In genomic region chr5:132751971-132752580, GRCh38 we compare ENCODE assay signal across 22 cellular contexts. TPM values are rescaled to one million over a fixed set of nuclear protein-coding genes. Genes with fewer than 3 reads are reported as not detected.
DNase-seq lines count a peak whose midpoint lies in the region; ATAC-seq, FAIRE-seq and TF ChIP-seq lines count a peak whose summit lies in the region.
"Had no signal": no experiment of that assay in that cellular context is flagged by ENCODE, and none has a peak within 500 bp of the region (broad histone marks: within the 10 kb centered on the region; RNA-seq: fewer than 3 reads in every experiment).

No MANE protein-coding gene starts in this region.

- H3K27ac Mint-ChIP-seq in activated T-cell treated with anti-CD3 and anti-CD28 coated beads, Interleukin-2, amount 50 U/mL, for 72 hours: peak overlapping the region; percentile 95
- H3K27ac Mint-ChIP-seq in stimulated activated naive B cell treated with anti-CD40 and anti-IgM and Interleukin-4, amounts not matched to agents 10 μg/mL and 1 μg/mL and 100 μg/mL, for 72 hours: peak overlapping the region; percentile 65
- H3K27ac Mint-ChIP-seq in progenitor cell of endocrine pancreas: no peak overlapping the region
- H3K27ac Mint-ChIP-seq: CD8-positive, alpha-beta T cell; immature natural killer cell had no signal

- no peak for DNase-seq in activated T-cell treated with anti-CD3 and anti-CD28 coated beads, Interleukin-2, amount 50 U/mL, for 72 hours
- no peak for DNase-seq in activated T-cell treated with anti-CD3 and anti-CD28 coated beads, Interleukin-2, amount 50 U/mL, for 1 hour
- no peak for DNase-seq in GM18507 (ENCODE audit: extremely low spot score, insufficient read length, low read depth)
- no peak for DNase-seq in stimulated activated naive B cell treated with anti-CD40 and anti-IgM and Interleukin-4, amounts not matched to agents 10 μg/mL and 1 μg/mL and 100 μg/mL, for 72 hours
- DNase-seq in cerebellum (ENCODE audit: low spot score): no peak
- no peak for DNase-seq in progenitor cell of endocrine pancreas (ENCODE audit: low spot score, unreplicated experiment)
- DNase-seq: DMS53, GF-D8, immature natural killer cell, left ventricle myocardium superior, mucosa of descending colon, NCI-H146, NCI-H2171 treated with DMSO at 0.1 percent for 48 hours, NCI-H526 had no signal

- FAIRE-seq in GM18507 (lab: Jason Lieb, UNC): peak; percentile 5
- FAIRE-seq: endothelial cell of umbilical vein, H1 had no signal

- H3K9me3 Mint-ChIP-seq in activated T-cell treated with anti-CD3 and anti-CD28 coated beads, Interleukin-2, amount 50 U/mL, for 72 hours: no peaks in the 10 kb centered on the region
- H3K9me3 Mint-ChIP-seq in stimulated activated naive B cell treated with anti-CD40 and anti-IgM and Interleukin-4, amounts not matched to agents 10 μg/mL and 1 μg/mL and 100 μg/mL, for 72 hours: no peaks in the 10 kb centered on the region
- H3K9me3 Mint-ChIP-seq in progenitor cell of endocrine pancreas (ENCODE audit: low read depth): no peaks in the 10 kb centered on the region
- H3K9me3 Mint-ChIP-seq: CD8-positive, alpha-beta T cell; immature natural killer cell; neural crest cell had no signal

- no peak overlapping the region for H3K4me3 Mint-ChIP-seq in activated T-cell treated with anti-CD3 and anti-CD28 coated beads, Interleukin-2, amount 50 U/mL, for 72 hours
- H3K4me3 Mint-ChIP-seq in stimulated activated naive B cell treated with anti-CD40 and anti-IgM and Interleukin-4, amounts not matched to agents 10 μg/mL and 1 μg/mL and 100 μg/mL, for 72 hours: no peak overlapping the region
- no peak overlapping the region for H3K4me3 Mint-ChIP-seq in progenitor cell of endocrine pancreas (ENCODE audit: low read depth)
- H3K4me3 Mint-ChIP-seq: CD8-positive, alpha-beta T cell; immature natural killer cell; neural crest cell had no signal

- H3K27ac ChIP-seq in angular gyrus (ENCODE audit: low read depth, low read length): peak overlapping the region; percentile 10
- H3K27ac ChIP-seq: RWPE1 had no signal

- H3K27me3 Mint-ChIP-seq in activated T-cell treated with anti-CD3 and anti-CD28 coated beads, Interleukin-2, amount 50 U/mL, for 72 hours (ENCODE audit: low read depth): no peaks in the 10 kb centered on the region
- peaks cover 13 to 41% of the 10 kb centered on the region in 2 donors for H3K27me3 Mint-ChIP-seq in stimulated activated naive B cell treated with anti-CD40 and anti-IgM and Interleukin-4, amounts not matched to agents 10 μg/mL and 1 μg/mL and 100 μg/mL, for 72 hours
- H3K27me3 Mint-ChIP-seq in progenitor cell of endocrine pancreas: peaks cover 35% of the 10 kb centered on the region

- H3K4me1 Mint-ChIP-seq in activated T-cell treated with anti-CD3 and anti-CD28 coated beads, Interleukin-2, amount 50 U/mL, for 72 hours (ENCODE audit: low read depth): peaks cover 48% of the 10 kb centered on the region
- peaks cover 11 to 16% of the 10 kb centered on the region in 2 donors for H3K4me1 Mint-ChIP-seq in stimulated activated naive B cell treated with anti-CD40 and anti-IgM and Interleukin-4, amounts not matched to agents 10 μg/mL and 1 μg/mL and 100 μg/mL, for 72 hours
- no peaks in the 10 kb centered on the region for H3K4me1 Mint-ChIP-seq in progenitor cell of endocrine pancreas (ENCODE audit: low read depth)
- H3K4me1 Mint-ChIP-seq: immature natural killer cell, neural crest cell had no signal

- no peak for TF ChIP-seq CTCF in progenitor cell of endocrine pancreas (IDR thresholded peaks at IDR 0.05; ENCODE audit: unreplicated experiment)

- no peak for ATAC-seq in activated T-cell treated with anti-CD3 and anti-CD28 coated beads, Interleukin-2, amount 50 U/mL, for 72 hours (replicated peaks in 1 of 2)
- no peak for ATAC-seq in stimulated activated naive B cell treated with anti-CD40 and anti-IgM and Interleukin-4, amounts not matched to agents 10 μg/mL and 1 μg/mL and 100 μg/mL, for 72 hours (replicated peaks)
- no peak for ATAC-seq in GM18907 (IDR thresholded peaks at IDR 0.05; ENCODE audit: unreplicated experiment)
- ATAC-seq: CD8-positive, alpha-beta T cell; mucosa of descending colon had no signal

- H3K36me3 Mint-ChIP-seq in activated T-cell treated with anti-CD3 and anti-CD28 coated beads, Interleukin-2, amount 50 U/mL, for 72 hours (ENCODE audit: insufficient read depth in 2 of 2): no peaks in the 10 kb centered on the region
- no peaks in the 10 kb centered on the region for H3K36me3 Mint-ChIP-seq in stimulated activated naive B cell treated with anti-CD40 and anti-IgM and Interleukin-4, amounts not matched to agents 10 μg/mL and 1 μg/mL and 100 μg/mL, for 72 hours
- H3K36me3 Mint-ChIP-seq in progenitor cell of endocrine pancreas (ENCODE audit: insufficient read depth): peaks cover 2% of the 10 kb centered on the region
- H3K36me3 Mint-ChIP-seq: immature natural killer cell had no signal

RNA-seq across cellular contexts. Expression of gene CCNI2, which starts 4.8 kb away (rescaled TPM):
- total RNA-seq in activated T-cell treated with anti-CD3 and anti-CD28 coated beads, Interleukin-2, amount 50 U/mL, for 72 hours: 1 to 10 TPM; 3.4 to 4.6 TPM
- total RNA-seq in cerebellum (1.5 TPM), progenitor cell of endocrine pancreas (0.36 and 0.49 TPM in 2 replicates)
- total RNA-seq: neural crest cell, pulmonary artery endothelial cell had no signal

RNA-seq across cellular contexts. Expression of gene KIF3A, which starts 14.7 kb away (rescaled TPM):
- total RNA-seq in activated T-cell treated with anti-CD3 and anti-CD28 coated beads, Interleukin-2, amount 50 U/mL, for 72 hours: 10 to 100 TPM; 20.0 to 26.9 TPM
- total RNA-seq in cerebellum (73.5 TPM), progenitor cell of endocrine pancreas (33.1 and 33.6 TPM in 2 replicates)

RNA-seq across cellular contexts. Expression of gene SEPTIN8, which starts 25.0 kb away (rescaled TPM):
- 10 to 100 TPM; 24.7 to 26.4 TPM for total RNA-seq in activated T-cell treated with anti-CD3 and anti-CD28 coated beads, Interleukin-2, amount 50 U/mL, for 72 hours
- total RNA-seq in cerebellum: 28.7 TPM
- total RNA-seq in progenitor cell of endocrine pancreas: 60.4 and 67.2 TPM in 2 replicates
